ENCODE assay signal across 6 cellular contexts in genomic region chr5:7068156-7068555, GRCh38.
"Had no signal": no experiment of that assay in that cellular context is flagged by ENCODE, and none has a peak within 500 bp of the region (broad histone marks: within the 10 kb centered on the region; RNA-seq: fewer than 3 reads in every experiment).

No MANE protein-coding gene starts in this region.

- H3K9ac ChIP-seq: GM23248 had no signal

- H2AFZ ChIP-seq: GM23248 had no signal

- H3K27ac ChIP-seq: GM23248 had no signal

- H3K4me3 ChIP-seq: GM23248 had no signal

- DNase-seq: GM23248, GOT3, H7, HCEC 1CT, IMR-90 had no signal

- FAIRE-seq: HTR-8/SVneo had no signal
